Comparison of ENCODE assay signal across 9 cellular contexts in the genomic region with DNA sequence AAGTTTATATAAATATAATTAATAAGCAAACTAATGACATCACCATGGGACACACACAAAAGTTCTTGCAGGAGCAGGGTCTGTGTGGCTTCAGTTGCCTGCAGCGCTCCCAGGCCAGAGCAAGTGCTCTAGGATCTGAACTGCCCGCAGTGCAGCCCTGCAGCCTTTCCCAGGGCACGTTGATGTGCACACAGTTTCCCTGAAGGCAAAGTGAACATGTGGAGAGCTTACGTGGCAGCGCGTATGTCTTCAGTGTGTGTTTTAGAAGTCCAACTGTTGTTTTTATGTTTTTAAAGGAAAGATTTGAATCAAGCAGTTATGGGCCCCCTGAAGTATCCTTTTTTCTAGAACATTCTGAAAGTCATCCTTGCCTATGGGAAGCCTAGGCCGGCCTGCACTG. TPM values are rescaled to one million over a fixed set of nuclear protein-coding genes. Genes with fewer than 3 reads are reported as not detected.
DNase-seq lines count a peak whose midpoint lies in the region; ATAC-seq and TF ChIP-seq lines count a peak whose summit lies in the region.
"Had no signal": no experiment of that assay in that cellular context is flagged by ENCODE, and none has a peak within 500 bp of the region (broad histone marks: within the 10 kb centered on the region; RNA-seq: fewer than 3 reads in every experiment).

No MANE protein-coding gene starts in this region.

- H3K36me3 ChIP-seq in psoas muscle (ENCODE audit: insufficient read depth in 1 of 2, low read depth in 1 of 2): peaks cover 4 to 49% of the 10 kb centered on the region in 2 donors

- H3K36me3 Mint-ChIP-seq in T-helper 2 cell treated with Interferon-gamma antibody and Interleukin-4, amounts not matched to agents 5 μg/mL and 100 μg/mL, for 36 hours (ENCODE audit: low read depth): peaks cover 25% of the 10 kb centered on the region
- peaks cover 31% of the 10 kb centered on the region for H3K36me3 Mint-ChIP-seq in WTC11

- peaks cover 11% of the 10 kb centered on the region for H3K27me3 Mint-ChIP-seq in T-helper 2 cell treated with Interferon-gamma antibody and Interleukin-4, amounts not matched to agents 5 μg/mL and 100 μg/mL, for 36 hours (ENCODE audit: low read depth)
- H3K27me3 Mint-ChIP-seq in WTC11 (ENCODE audit: low read depth): peaks cover 30% of the 10 kb centered on the region

- H3K27ac Mint-ChIP-seq in T-helper 2 cell treated with Interferon-gamma antibody and Interleukin-4, amounts not matched to agents 5 μg/mL and 100 μg/mL, for 36 hours: peak overlapping the region; percentile 71
- peak overlapping the region; percentile 19; the same call in 1 of the 2 replicates for H3K27ac Mint-ChIP-seq in WTC11

- no peaks in the 10 kb centered on the region for H3K9me3 ChIP-seq in psoas muscle
- H3K9me3 ChIP-seq: A549 had no signal

- in situ Hi-C loops in GM13976 (cut with MboI; ENCODE audit: low sequenced_read_pairs, unreplicated experiment): no loop called here

- ATAC-seq in WTC11 (no peak), psoas muscle (no peak)

- POLR2A ChIA-PET in WTC11 (lab: Charles Lee): interaction anchor here (1.0 to 1.3 kb wide), 6 partner anchors 20 to 172 kb away, joined by 3 to 5 read pairs (median 3); a partner anchor contains a TSS

- H3K9me3 Mint-ChIP-seq in T-helper 2 cell treated with Interferon-gamma antibody and Interleukin-4, amounts not matched to agents 5 μg/mL and 100 μg/mL, for 36 hours: no peaks in the 10 kb centered on the region
- no peaks in the 10 kb centered on the region for H3K9me3 Mint-ChIP-seq in WTC11

- H3K27me3 ChIP-seq in psoas muscle (ENCODE audit: insufficient read depth in 3 of 3, low read length in 2 of 3): no peaks in the 10 kb centered on the region

- H3K4me1 Mint-ChIP-seq in T-helper 2 cell treated with Interferon-gamma antibody and Interleukin-4, amounts not matched to agents 5 μg/mL and 100 μg/mL, for 36 hours (ENCODE audit: low read depth): peaks cover 20% of the 10 kb centered on the region
- H3K4me1 Mint-ChIP-seq in WTC11: peaks cover 10% of the 10 kb centered on the region

- TF ChIP-seq CTCF in WTC11 (IDR thresholded peaks at IDR 0.05) (no peak), foreskin fibroblast (IDR thresholded peaks at IDR 0.05; ENCODE audit: low read depth, low read length) (no peak), psoas muscle (IDR thresholded peaks at IDR 0.05) (no peak), GM13976 (IDR thresholded peaks at IDR 0.05; ENCODE audit: borderline replicate concordance, control extremely low read depth, extremely low read depth, insufficient read depth, missing control alignments) (no peak)

- DNase-seq in T-helper 2 cell treated with Interferon-gamma antibody and Interleukin-4, amounts not matched to agents 5 μg/mL and 100 μg/mL, for 36 hours (ENCODE audit: low spot score): no peak
- no peak for DNase-seq in T-helper 2 cell
- no peak for DNase-seq in WTC11 (ENCODE audit: low spot score)
- DNase-seq in foreskin fibroblast: peak; percentile 26 to 55
- no peak for DNase-seq in psoas muscle
- no peak for DNase-seq in HCEC 1CT
- DNase-seq in GM13976 (ENCODE audit: low spot score): no peak
- DNase-seq in DMS79 treated with DMSO at 0.1 percent for 48 hours (lab: John Stamatoyannopoulos, UW): no peak

- peaks cover 31% of the 10 kb centered on the region for H3K4me1 ChIP-seq in psoas muscle

- peak overlapping the region in 1 of 2 donors; percentile 69 for H3K4me3 ChIP-seq in foreskin fibroblast (ENCODE audit: low read depth in 1 of 2, low read length in 2 of 2)
- peak overlapping the region; percentile 77 for H3K4me3 ChIP-seq in psoas muscle

- peak overlapping the region; percentile 67 for H3K4me3 Mint-ChIP-seq in T-helper 2 cell treated with Interferon-gamma antibody and Interleukin-4, amounts not matched to agents 5 μg/mL and 100 μg/mL, for 36 hours
- H3K4me3 Mint-ChIP-seq in WTC11: peak overlapping the region; percentile 70

- intact Hi-C loops in psoas muscle (cut with DNase I): no loop called here

- CTCF ChIA-PET in WTC11 (lab: Charles Lee): interaction anchor here (0.9 to 3.3 kb wide), 8 partner anchors 22 to 217 kb away, joined by 3 to 30 read pairs (median 5); a partner anchor contains a TSS

- no peak overlapping the region for H3K27ac ChIP-seq in psoas muscle

- 80 to 83% (median 82%) methylated on average over 7 of the region's 7 CpGs for WGBS in psoas muscle, 3 donors

TF ChIP-seq in WTC11, 78 proteins besides CTCF, POLR2A, EP300 and RAD21 (continues in another document):
- TF ChIP-seq, protein P1, sequence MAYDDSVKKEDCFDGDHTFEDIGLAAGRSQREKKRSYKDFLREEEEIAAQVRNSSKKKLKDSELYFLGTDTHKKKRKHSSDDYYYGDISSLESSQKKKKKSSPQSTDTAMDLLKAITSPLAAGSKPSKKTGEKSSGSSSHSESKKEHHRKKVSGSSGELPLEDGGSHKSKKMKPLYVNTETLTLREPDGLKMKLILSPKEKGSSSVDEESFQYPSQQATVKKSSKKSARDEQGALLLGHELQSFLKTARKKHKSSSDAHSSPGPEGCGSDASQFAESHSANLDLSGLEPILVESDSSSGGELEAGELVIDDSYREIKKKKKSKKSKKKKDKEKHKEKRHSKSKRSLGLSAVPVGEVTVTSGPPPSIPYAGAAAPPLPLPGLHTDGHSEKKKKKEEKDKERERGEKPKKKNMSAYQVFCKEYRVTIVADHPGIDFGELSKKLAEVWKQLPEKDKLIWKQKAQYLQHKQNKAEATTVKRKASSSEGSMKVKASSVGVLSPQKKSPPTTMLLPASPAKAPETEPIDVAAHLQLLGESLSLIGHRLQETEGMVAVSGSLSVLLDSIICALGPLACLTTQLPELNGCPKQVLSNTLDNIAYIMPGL (CRISPR knock-in tag; IDR thresholded peaks at IDR 0.05): no peak
- TF ChIP-seq NFATC4 (CRISPR knock-in tag; IDR thresholded peaks at IDR 0.05) (no peak), CREB1 (CRISPR knock-in tag; IDR thresholded peaks at IDR 0.05) (no peak), ZNF232 (CRISPR knock-in tag; IDR thresholded peaks at IDR 0.05) (no peak)
- TF ChIP-seq, protein P2, sequence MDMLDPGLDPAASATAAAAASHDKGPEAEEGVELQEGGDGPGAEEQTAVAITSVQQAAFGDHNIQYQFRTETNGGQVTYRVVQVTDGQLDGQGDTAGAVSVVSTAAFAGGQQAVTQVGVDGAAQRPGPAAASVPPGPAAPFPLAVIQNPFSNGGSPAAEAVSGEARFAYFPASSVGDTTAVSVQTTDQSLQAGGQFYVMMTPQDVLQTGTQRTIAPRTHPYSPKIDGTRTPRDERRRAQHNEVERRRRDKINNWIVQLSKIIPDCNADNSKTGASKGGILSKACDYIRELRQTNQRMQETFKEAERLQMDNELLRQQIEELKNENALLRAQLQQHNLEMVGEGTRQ (CRISPR knock-in tag; IDR thresholded peaks at IDR 0.05): no peak
- TF ChIP-seq, protein P3, sequence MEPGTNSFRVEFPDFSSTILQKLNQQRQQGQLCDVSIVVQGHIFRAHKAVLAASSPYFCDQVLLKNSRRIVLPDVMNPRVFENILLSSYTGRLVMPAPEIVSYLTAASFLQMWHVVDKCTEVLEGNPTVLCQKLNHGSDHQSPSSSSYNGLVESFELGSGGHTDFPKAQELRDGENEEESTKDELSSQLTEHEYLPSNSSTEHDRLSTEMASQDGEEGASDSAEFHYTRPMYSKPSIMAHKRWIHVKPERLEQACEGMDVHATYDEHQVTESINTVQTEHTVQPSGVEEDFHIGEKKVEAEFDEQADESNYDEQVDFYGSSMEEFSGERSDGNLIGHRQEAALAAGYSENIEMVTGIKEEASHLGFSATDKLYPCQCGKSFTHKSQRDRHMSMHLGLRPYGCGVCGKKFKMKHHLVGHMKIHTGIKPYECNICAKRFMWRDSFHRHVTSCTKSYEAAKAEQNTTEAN (CRISPR knock-in tag; IDR thresholded peaks at IDR 0.05): no peak
- TF ChIP-seq, protein P4, sequence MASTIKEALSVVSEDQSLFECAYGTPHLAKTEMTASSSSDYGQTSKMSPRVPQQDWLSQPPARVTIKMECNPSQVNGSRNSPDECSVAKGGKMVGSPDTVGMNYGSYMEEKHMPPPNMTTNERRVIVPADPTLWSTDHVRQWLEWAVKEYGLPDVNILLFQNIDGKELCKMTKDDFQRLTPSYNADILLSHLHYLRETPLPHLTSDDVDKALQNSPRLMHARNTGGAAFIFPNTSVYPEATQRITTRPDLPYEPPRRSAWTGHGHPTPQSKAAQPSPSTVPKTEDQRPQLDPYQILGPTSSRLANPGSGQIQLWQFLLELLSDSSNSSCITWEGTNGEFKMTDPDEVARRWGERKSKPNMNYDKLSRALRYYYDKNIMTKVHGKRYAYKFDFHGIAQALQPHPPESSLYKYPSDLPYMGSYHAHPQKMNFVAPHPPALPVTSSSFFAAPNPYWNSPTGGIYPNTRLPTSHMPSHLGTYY (CRISPR knock-in tag; IDR thresholded peaks at IDR 0.05): no peak
- TF ChIP-seq, protein P5, sequence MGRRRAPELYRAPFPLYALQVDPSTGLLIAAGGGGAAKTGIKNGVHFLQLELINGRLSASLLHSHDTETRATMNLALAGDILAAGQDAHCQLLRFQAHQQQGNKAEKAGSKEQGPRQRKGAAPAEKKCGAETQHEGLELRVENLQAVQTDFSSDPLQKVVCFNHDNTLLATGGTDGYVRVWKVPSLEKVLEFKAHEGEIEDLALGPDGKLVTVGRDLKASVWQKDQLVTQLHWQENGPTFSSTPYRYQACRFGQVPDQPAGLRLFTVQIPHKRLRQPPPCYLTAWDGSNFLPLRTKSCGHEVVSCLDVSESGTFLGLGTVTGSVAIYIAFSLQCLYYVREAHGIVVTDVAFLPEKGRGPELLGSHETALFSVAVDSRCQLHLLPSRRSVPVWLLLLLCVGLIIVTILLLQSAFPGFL (CRISPR knock-in tag; IDR thresholded peaks at IDR 0.05; ENCODE audit: borderline replicate concordance): no peak

RNA-seq across cellular contexts. Expression of a gene that starts 1.2 kb away (rescaled TPM):
- 1.9 to 2.3 TPM (median 2.1 TPM) in 3 replicates for total RNA-seq in WTC11 (2021)
- total RNA-seq in psoas muscle: under 1 TPM in 1 of 4 donors, not detected in 3; 0.25 TPM
- polyA plus RNA-seq in psoas muscle: under 1 TPM; 0.05 to 0.09 (median 0.08) TPM

RNA-seq across cellular contexts. Expression of a gene that starts 19.7 kb away (rescaled TPM):
- total RNA-seq in WTC11 (2021) (59.0 to 71.0 TPM (median 66.3 TPM) in 3 replicates), psoas muscle (10 to 100 TPM; 26.5 to 43.8 (median 40.6) TPM)
- polyA plus RNA-seq in psoas muscle: 10 to 100 TPM; 24.8 to 39.2 (median 29.7) TPM

RNA-seq across cellular contexts. Expression of a gene that starts 29.1 kb away (rescaled TPM):
- total RNA-seq in WTC11 (2021) (1.5 to 2.5 TPM (median 1.7 TPM) in 3 replicates), psoas muscle (1 to 10 TPM; 5.7 to 8.8 (median 7.2) TPM)
- 10 to 100 TPM in 1 of 3 donors, 1 to 10 TPM in 2; 3.7 to 18.5 (median 6.1) TPM for polyA plus RNA-seq in psoas muscle

RNA-seq across cellular contexts. Expression of a gene that starts 33.1 kb away (rescaled TPM):
- total RNA-seq in WTC11 (2021) (21.5 to 23.7 TPM (median 22.9 TPM) in 3 replicates), psoas muscle (10 to 100 TPM in 3 of 4 donors, 1 to 10 TPM in 1; 7.4 to 27.7 (median 13.9) TPM)
- 10 to 100 TPM; 10.6 to 20.8 (median 12.9) TPM for polyA plus RNA-seq in psoas muscle

RNA-seq across cellular contexts. Expression of a gene that starts 38.7 kb away (rescaled TPM):
- total RNA-seq in WTC11 (2021) (11.0 to 15.2 TPM (median 11.5 TPM) in 3 replicates), psoas muscle (1 to 10 TPM; 4.9 to 7.3 (median 6.8) TPM)
- 1 to 10 TPM; 2.7 to 5.9 (median 3.3) TPM for polyA plus RNA-seq in psoas muscle

Comparison
In these comparisons a context has a peak if more than half of its experiments do, and no peak if none do; other contexts are left out.
1. DNase-seq: peak in foreskin fibroblast (2 of 2); none in T-helper 2 cell treated with Interferon-gamma antibody and Interleukin-4, amounts not matched to agents 5 μg/mL and 100 μg/mL, for 36 hours (single experiment), T-helper 2 cell (0 of 5), WTC11 (single experiment), psoas muscle (0 of 2), HCEC 1CT (single experiment), GM13976 (single experiment) and DMS79 treated with DMSO at 0.1 percent for 48 hours (single experiment).